In the genomic region with DNA sequence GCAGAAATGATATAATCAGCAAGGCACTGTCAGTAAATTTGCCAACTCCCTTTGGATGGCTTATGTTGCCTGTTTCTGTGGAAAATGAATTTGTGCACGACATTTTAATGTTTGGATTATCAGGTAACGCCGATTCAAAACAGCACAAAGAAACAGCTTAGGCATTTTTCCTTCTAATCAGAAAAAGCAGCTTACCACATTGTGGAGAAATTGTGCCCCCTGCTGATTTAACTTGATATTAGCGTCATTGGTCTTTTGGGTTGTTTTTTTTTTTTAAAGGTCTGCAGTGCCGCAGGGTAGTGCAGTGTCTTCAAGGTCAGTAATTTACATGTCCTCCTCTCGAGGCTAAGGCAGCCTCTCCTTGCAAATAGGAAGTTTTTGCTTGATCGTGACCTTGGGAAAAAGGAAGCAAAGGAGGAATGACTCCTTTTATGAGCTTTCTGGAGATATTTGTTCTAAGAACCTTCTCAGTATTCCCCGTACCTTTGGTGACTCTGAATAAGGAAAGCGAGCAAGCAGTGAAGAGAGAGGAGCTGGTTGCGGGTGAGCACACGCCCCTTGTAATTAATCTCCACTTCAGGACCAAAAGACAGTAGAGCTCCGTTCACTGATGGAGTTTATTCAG, we compare ENCODE assay signal across 7 cellular contexts.
DNase-seq lines count a peak whose midpoint lies in the region; ATAC-seq, FAIRE-seq and TF ChIP-seq lines count a peak whose summit lies in the region.

No MANE protein-coding gene starts in this region.

- H3K9me3 Mint-ChIP-seq in T-helper 2 cell treated with Interferon-gamma antibody and Interleukin-4, amounts not matched to agents 5 μg/mL and 100 μg/mL, for 36 hours, result no peaks in the 10 kb centered on the region
- H3K9me3 Mint-ChIP-seq in naive thymus-derived CD4-positive, alpha-beta T cell, result no peaks in the 10 kb centered on the region

- CTCF ChIA-PET in naive thymus-derived CD4-positive, alpha-beta T cell (lab: Charles Lee), result interaction anchor here (0.6 to 1.4 kb wide), 5 partner anchors 50 to 668 kb away, joined by 3 to 6 read pairs (median 3); no protein-coding TSS in a partner anchor

- in situ Hi-C loops in HAP-1 (cut with MboI; ENCODE audit: low sequenced_read_pairs), result no loop called here

- POLR2A ChIA-PET in naive thymus-derived CD4-positive, alpha-beta T cell (lab: Charles Lee), result no interaction called here

- peak; percentile 49 for ATAC-seq in naive thymus-derived CD4-positive, alpha-beta T cell
- no peak for ATAC-seq in activated CD4-positive, CD25-positive, alpha-beta regulatory T cell treated with anti-CD3 and anti-CD28 coated beads, Interleukin-2, amount 50 U/mL, for 24 hours

- no peak overlapping the region for H3K27ac Mint-ChIP-seq in T-helper 2 cell treated with Interferon-gamma antibody and Interleukin-4, amounts not matched to agents 5 μg/mL and 100 μg/mL, for 36 hours
- no peak overlapping the region for H3K27ac Mint-ChIP-seq in naive thymus-derived CD4-positive, alpha-beta T cell

- H3K4me3 Mint-ChIP-seq in T-helper 2 cell treated with Interferon-gamma antibody and Interleukin-4, amounts not matched to agents 5 μg/mL and 100 μg/mL, for 36 hours, result no peak overlapping the region
- H3K4me3 Mint-ChIP-seq in naive thymus-derived CD4-positive, alpha-beta T cell, result peak overlapping the region in 1 of 10 donors; percentile 5

- DNase-seq in HAP-1 (ENCODE audit: low spot score in 2 of 2), result peak; percentile 76 to 77
- DNase-seq in NCI-H2029 (lab: John Stamatoyannopoulos, UW), result peak; percentile 65
- DNase-seq in T-helper 2 cell treated with Interferon-gamma antibody and Interleukin-4, amounts not matched to agents 5 μg/mL and 100 μg/mL, for 36 hours (ENCODE audit: low spot score), result peak; percentile 23
- no peak for DNase-seq in esophagus muscularis mucosa (ENCODE audit: extremely low spot score)
- peak in 7 of 9 donors; percentile 22 to 64 (median 53) for DNase-seq in naive thymus-derived CD4-positive, alpha-beta T cell

- H3K4me3 ChIP-seq in HAP-1 (no peak overlapping the region), esophagus muscularis mucosa (no peak overlapping the region)
- no peak overlapping the region for H3K4me3 ChIP-seq in naive thymus-derived CD4-positive, alpha-beta T cell (ENCODE audit: low read length)

- peaks cover 9% of the 10 kb centered on the region for H3K4me1 Mint-ChIP-seq in T-helper 2 cell treated with Interferon-gamma antibody and Interleukin-4, amounts not matched to agents 5 μg/mL and 100 μg/mL, for 36 hours (ENCODE audit: low read depth)
- H3K4me1 Mint-ChIP-seq in naive thymus-derived CD4-positive, alpha-beta T cell, result peaks cover 7 to 20% (median 10%) of the 10 kb centered on the region in 7 donors

- peak; percentile 94 for FAIRE-seq in G401.6 (lab: Jason Lieb, UNC)

- H3K36me3 Mint-ChIP-seq in T-helper 2 cell treated with Interferon-gamma antibody and Interleukin-4, amounts not matched to agents 5 μg/mL and 100 μg/mL, for 36 hours (ENCODE audit: low read depth), result no peaks in the 10 kb centered on the region
- H3K36me3 Mint-ChIP-seq in naive thymus-derived CD4-positive, alpha-beta T cell, result no peaks in the 10 kb centered on the region

- no peak overlapping the region for H3K27ac ChIP-seq in esophagus muscularis mucosa (replicated peaks in 1 of 4)
- no peak overlapping the region for H3K27ac ChIP-seq in naive thymus-derived CD4-positive, alpha-beta T cell (ENCODE audit: low read depth, low read length)

- peaks cover 3% of the 10 kb centered on the region for H3K27me3 Mint-ChIP-seq in T-helper 2 cell treated with Interferon-gamma antibody and Interleukin-4, amounts not matched to agents 5 μg/mL and 100 μg/mL, for 36 hours (ENCODE audit: low read depth)
- H3K27me3 Mint-ChIP-seq in naive thymus-derived CD4-positive, alpha-beta T cell, result peaks cover 0 to 15% (median 0%) of the 10 kb centered on the region in 5 donors

- TF ChIP-seq CTCF in esophagus muscularis mucosa (IDR thresholded peaks at IDR 0.05), result peak; percentile 30 to 53 (median 49)

- H3K4me1 ChIP-seq in HAP-1 (peaks cover 6% of the 10 kb centered on the region), esophagus muscularis mucosa (peaks cover 0 to 18% (median 6%) of the 10 kb centered on the region in 4 donors)
- no peaks in the 10 kb centered on the region for H3K4me1 ChIP-seq in naive thymus-derived CD4-positive, alpha-beta T cell (ENCODE audit: control insufficient read depth in 2 of 2, insufficient read depth in 2 of 2, low read length in 2 of 2)

- H3K27me3 ChIP-seq in HAP-1 (ENCODE audit: low read depth), result peaks cover under 1% of the 10 kb centered on the region; the same call in 1 of the 2 replicates
- H3K27me3 ChIP-seq in esophagus muscularis mucosa, result no peaks in the 10 kb centered on the region
- H3K27me3 ChIP-seq in naive thymus-derived CD4-positive, alpha-beta T cell (ENCODE audit: control insufficient read depth in 2 of 2, insufficient read depth in 2 of 2, low read length in 2 of 2), result no peaks in the 10 kb centered on the region

- H3K36me3 ChIP-seq in HAP-1 (replicated peaks) (no peaks in the 10 kb centered on the region), esophagus muscularis mucosa (no peaks in the 10 kb centered on the region)
- H3K36me3 ChIP-seq in naive thymus-derived CD4-positive, alpha-beta T cell (ENCODE audit: control insufficient read depth in 2 of 3, insufficient read depth in 3 of 3, low read length in 3 of 3), result no peaks in the 10 kb centered on the region

- intact Hi-C loops in esophagus muscularis mucosa (cut with DNase I), result loop anchor here (2.0 kb wide), 1 partner anchor 89 kb away; no protein-coding TSS in a partner anchor
- intact Hi-C loops in naive thymus-derived CD4-positive, alpha-beta T cell (cut with micrococcal nuclease), result loop anchor here (1.0 to 5.0 kb wide), 12 partner anchors 53 to 1885 kb away; partner anchors contain the start of genes TENT5A (in 2 of the 2), HMGN3 (in 1 of the 2), PHIP (in 1 of the 2) and TTK (in 1 of the 2)

- 23% methylated on average over 12 of the region's 12 CpGs for WGBS in esophagus muscularis mucosa

- TF ChIP-seq POLR2A in esophagus muscularis mucosa (IDR thresholded peaks at IDR 0.05; ENCODE audit: low read depth), result no peak

- H3K9me3 ChIP-seq in HAP-1 (no peaks in the 10 kb centered on the region), esophagus muscularis mucosa (no peaks in the 10 kb centered on the region)
- H3K9me3 ChIP-seq in naive thymus-derived CD4-positive, alpha-beta T cell (ENCODE audit: control insufficient read depth in 2 of 3, low read length in 3 of 3), result no peaks in the 10 kb centered on the region

- TF ChIP-seq EP300 in esophagus muscularis mucosa (IDR thresholded peaks at IDR 0.05), result no peak
